1 cellular context compared by ENCODE assay signal in the genomic region with DNA sequence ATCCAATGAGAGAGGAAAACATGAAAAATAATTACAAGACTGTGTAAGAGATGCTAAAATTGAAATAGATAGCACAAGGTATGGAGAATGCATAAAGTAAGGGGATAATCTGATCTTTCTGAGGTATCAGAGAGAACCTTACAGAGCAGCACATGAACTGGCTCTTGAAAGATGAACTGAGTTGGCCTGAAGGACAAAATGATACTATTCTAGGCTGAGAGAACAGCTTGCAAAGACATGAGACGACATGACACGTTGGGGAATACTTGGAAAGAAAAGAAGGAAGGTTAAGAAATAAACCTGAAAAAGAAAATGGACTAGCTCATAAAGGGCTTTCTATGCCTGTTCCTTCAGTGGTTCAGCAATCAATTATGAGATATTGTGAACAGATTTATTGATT.
TF ChIP-seq lines count a peak whose summit lies in the region.

No MANE protein-coding gene starts in this region.

TF ChIP-seq in HepG2, 621 proteins besides CTCF, POLR2A, EP300 and RAD21 (continued from another document):
- TF ChIP-seq, protein P1, sequence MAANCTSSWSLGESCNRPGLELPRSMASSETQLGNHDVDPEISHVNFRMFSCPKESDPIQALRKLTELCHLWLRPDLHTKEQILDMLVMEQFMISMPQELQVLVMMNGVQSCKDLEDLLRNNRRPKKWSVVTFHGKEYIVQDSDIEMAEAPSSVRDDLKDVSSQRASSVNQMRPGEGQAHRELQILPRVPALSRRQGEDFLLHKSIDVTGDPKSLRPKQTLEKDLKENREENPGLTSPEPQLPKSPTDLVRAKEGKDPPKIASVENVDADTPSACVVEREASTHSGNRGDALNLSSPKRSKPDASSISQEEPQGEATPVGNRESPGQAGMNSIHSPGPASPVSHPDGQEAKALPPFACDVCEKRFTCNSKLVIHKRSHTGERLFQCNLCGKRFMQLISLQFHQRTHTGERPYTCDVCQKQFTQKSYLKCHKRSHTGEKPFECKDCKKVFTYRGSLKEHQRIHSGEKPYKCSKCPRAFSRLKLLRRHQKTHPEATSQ (CRISPR knock-in tag; IDR thresholded peaks at IDR 0.05; ENCODE audit: borderline replicate concordance), result no peak
- TF ChIP-seq ZNF101 (CRISPR knock-in tag; IDR thresholded peaks at IDR 0.05; ENCODE audit: borderline replicate concordance, low read depth) (no peak), ZNF761 (CRISPR knock-in tag; conservative IDR thresholded peaks at IDR 0.05) (no peak), ZFP37 (CRISPR knock-in tag; IDR thresholded peaks at IDR 0.05; ENCODE audit: borderline replicate concordance) (no peak)
